ENCODE assay signal across 18 cellular contexts in the genomic region with DNA sequence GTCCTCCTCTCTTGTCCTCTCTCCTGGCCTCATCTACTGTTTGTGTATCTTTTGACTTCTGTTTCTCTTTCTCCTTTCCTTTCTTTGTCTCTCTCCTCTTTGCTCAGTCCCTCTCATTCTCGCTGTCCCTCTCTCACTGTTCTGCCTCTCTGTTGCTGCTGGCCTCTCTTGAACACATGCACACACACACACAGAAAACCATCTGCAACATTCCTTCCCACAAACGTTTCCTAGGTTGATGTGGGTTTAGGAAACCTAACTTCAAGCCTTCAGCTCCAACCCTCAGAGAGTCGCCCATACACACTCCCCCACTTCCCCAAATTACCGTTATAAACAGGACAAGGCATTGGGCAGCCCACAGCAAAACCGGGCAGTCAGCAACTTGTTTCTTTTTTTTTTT. TPM values are rescaled to one million over a fixed set of nuclear protein-coding genes. Genes with fewer than 3 reads are reported as not detected.
A peak's percentile ranks its signal among the peaks of the same experiment; 100 is the strongest.
DNase-seq lines count a peak whose midpoint lies in the region; ATAC-seq and TF ChIP-seq lines count a peak whose summit lies in the region.
"Had no signal": no experiment of that assay in that cellular context is flagged by ENCODE, and none has a peak within 500 bp of the region (broad histone marks: within the 10 kb centered on the region; RNA-seq: fewer than 3 reads in every experiment).

No MANE protein-coding gene starts in this region.

- H3K27ac ChIP-seq in left ventricle myocardium inferior (replicated peaks) (no peak overlapping the region), left lung (no peak overlapping the region), upper lobe of right lung (no peak overlapping the region)
- H3K27ac ChIP-seq: prostate gland, spleen had no signal

- TF ChIP-seq POLR2A in NB4 (IDR thresholded peaks at IDR 0.05; ENCODE audit: extremely low read depth, insufficient read length) = no peak

- TF ChIP-seq CTCF in left ventricle myocardium inferior (IDR thresholded peaks at IDR 0.05; ENCODE audit: borderline replicate concordance) (no peak), NB4 (IDR thresholded peaks at IDR 0.05; ENCODE audit: low read depth, low read length) (no peak), left lung (IDR thresholded peaks at IDR 0.05) (no peak), upper lobe of right lung (IDR thresholded peaks at IDR 0.05) (no peak)

- H3K9me3 ChIP-seq in left ventricle myocardium inferior (replicated peaks) (no peaks in the 10 kb centered on the region), left lung (no peaks in the 10 kb centered on the region), upper lobe of right lung (no peaks in the 10 kb centered on the region)
- H3K9me3 ChIP-seq: prostate gland, SK-N-SH, spleen had no signal

- intact Hi-C loops in Right ventricle myocardium superior (cut with DNase I) = no loop called here
- intact Hi-C loops in left ventricle myocardium inferior (cut with micrococcal nuclease) = no loop called here
- intact Hi-C loops in left lung (cut with DNase I) = no loop called here
- intact Hi-C loops in upper lobe of right lung (cut with DNase I) = no loop called here

- H3K27me3 ChIP-seq in left ventricle myocardium inferior (ENCODE audit: low read depth) (peaks cover 5% of the 10 kb centered on the region), left lung (no peaks in the 10 kb centered on the region), upper lobe of right lung (no peaks in the 10 kb centered on the region)

- peak; percentile 25 for ATAC-seq in Right ventricle myocardium superior (ENCODE audit: poor library complexity)
- peak; percentile 52 for ATAC-seq in left lung
- peak; percentile 49 for ATAC-seq in upper lobe of right lung
- ATAC-seq in GM19328 (IDR thresholded peaks at IDR 0.05; ENCODE audit: unreplicated experiment) = no peak
- ATAC-seq in HG02642 (IDR thresholded peaks at IDR 0.05; ENCODE audit: poor library complexity, unreplicated experiment) = no peak
- ATAC-seq: PC-3 had no signal

- H3K4me3 ChIP-seq in left ventricle myocardium inferior (no peak overlapping the region), NB4 (ENCODE audit: low read depth, low read length) (no peak overlapping the region), left lung (no peak overlapping the region), upper lobe of right lung (no peak overlapping the region)
- H3K4me3 ChIP-seq: prostate gland, spleen had no signal

- H3K36me3 ChIP-seq in left ventricle myocardium inferior = no peaks in the 10 kb centered on the region
- no peaks in the 10 kb centered on the region for H3K36me3 ChIP-seq in left lung
- no peaks in the 10 kb centered on the region for H3K36me3 ChIP-seq in upper lobe of right lung
- H3K36me3 ChIP-seq: prostate gland, spleen had no signal

- peaks cover 16% of the 10 kb centered on the region for H3K4me1 ChIP-seq in left ventricle myocardium inferior
- H3K4me1 ChIP-seq in left lung = peaks cover 0 to 10% of the 10 kb centered on the region in 2 donors
- peaks cover 6% of the 10 kb centered on the region for H3K4me1 ChIP-seq in upper lobe of right lung
- H3K4me1 ChIP-seq: prostate gland had no signal

- no peak for DNase-seq in Right ventricle myocardium superior
- DNase-seq in left ventricle myocardium inferior = no peak
- peak; percentile 90 for DNase-seq in NB4 (ENCODE audit: low read depth)
- no peak for DNase-seq in left lung
- DNase-seq in upper lobe of right lung = no peak
- no peak for DNase-seq in G401 (ENCODE audit: low spot score)
- DNase-seq: anterior cingulate cortex, endodermal cell, GOT3, NCI-H1092, NCI-H2107, NCI-H526 treated with DMSO at 0.1 percent for 48 hours, PC-3, SK-N-SH, spleen had no signal

- in situ Hi-C loops in G401 (cut with HindIII; ENCODE audit: low sequenced_read_pairs) = no loop called here

RNA-seq across cellular contexts. Expression of gene SSBP3, which starts 10.9 kb away (rescaled TPM):
- total RNA-seq in Right ventricle myocardium superior (49.1 TPM), left ventricle myocardium inferior (57.7 TPM), left lung (10 to 100 TPM; 33.0 to 35.2 TPM), upper lobe of right lung (40.4 TPM)
- total RNA-seq in G401 (2014; rRNA removed; shearing (Covaris generic)) = 64.0 and 71.2 TPM in 2 replicates

Comparison
In these comparisons a context has a peak if more than half of its experiments do, and no peak if none do; other contexts are left out.
1. ATAC-seq: peak in Right ventricle myocardium superior (single experiment), left lung (single experiment) and upper lobe of right lung (single experiment); none in GM19328 (single experiment) and HG02642 (single experiment).